Comparison of ENCODE assay signal across 22 cellular contexts in genomic region chr1:209595599-209595998, GRCh38. TPM values are rescaled to one million over a fixed set of nuclear protein-coding genes. Genes with fewer than 3 reads are reported as not detected.
"Had no signal": no experiment of that assay in that cellular context is flagged by ENCODE, and none has a peak within 500 bp of the region (broad histone marks: within the 10 kb centered on the region; RNA-seq: fewer than 3 reads in every experiment).

No MANE protein-coding gene starts in this region.

- H3K4me1 Mint-ChIP-seq: activated B cell treated with CpG ODN at 0.5 μM for 24 hours; activated CD4-positive, alpha-beta T cell treated with anti-CD3 and anti-CD28 coated beads, Interleukin-2, amount 10 ng/mL, durations not matched to agents 24 days and 14 days; activated naive CD4-positive, alpha-beta T cell treated with anti-CD3 and anti-CD28 coated beads, Interleukin-2, amount 10 ng/mL, durations not matched to agents 7 days and 5 days; activated naive CD8-positive, alpha-beta T cell treated with anti-CD3 and anti-CD28 coated beads for 36 hours had no signal

- H3K27ac Mint-ChIP-seq: activated B cell treated with CpG ODN at 0.5 μM for 24 hours; activated CD4-positive, alpha-beta T cell treated with anti-CD3 and anti-CD28 coated beads, Interleukin-2, amount 10 ng/mL, durations not matched to agents 24 days and 14 days; activated naive CD4-positive, alpha-beta T cell treated with anti-CD3 and anti-CD28 coated beads, Interleukin-2, amount 10 ng/mL, durations not matched to agents 7 days and 5 days; activated naive CD8-positive, alpha-beta T cell treated with anti-CD3 and anti-CD28 coated beads for 36 hours; activated T-cell treated with anti-CD3 and anti-CD28 coated beads, Interleukin-2, amount 50 U/mL, for 72 hours; activated T-helper 2 cell treated with anti-CD3 and anti-CD28 coated beads, Interferon-gamma antibody, Interleukin-2, Interleukin-4, amounts not matched to agents 10 μg/mL and 5 μg/mL and 100 μg/mL, durations not matched to agents 14 hours and 24 hours and 36 hours; T-helper 17 cell had no signal

- DNase-seq: activated B cell treated with CpG ODN at 0.5 μM for 24 hours; activated CD4-positive, alpha-beta T cell treated with anti-CD3 and anti-CD28 coated beads for 1 hour; activated CD4-positive, alpha-beta T cell treated with anti-CD3 and anti-CD28 coated beads, Interleukin-2, amount 10 ng/mL, durations not matched to agents 24 days and 14 days; activated CD4-positive, alpha-beta T cell treated with anti-CD3 and anti-CD28 coated beads, Interleukin-2, amount 50 U/mL, for 48 hours; activated gamma-delta T cell treated with Interleukin-2 at 50 U/mL for 16 hours; activated naive CD4-positive, alpha-beta T cell treated with anti-CD3 and anti-CD28 coated beads, Interleukin-2, amount 10 ng/mL, durations not matched to agents 7 days and 5 days; activated naive CD8-positive, alpha-beta T cell treated with anti-CD3 and anti-CD28 coated beads for 36 hours; activated T-cell treated with anti-CD3 and anti-CD28 coated beads, Interleukin-2, amount 50 U/mL, for 72 hours; anterior cingulate cortex; central memory CD4-positive, alpha-beta T cell; Kasumi-1; NCI-H1048; NCI-H146; NCI-H187 treated with DMSO at 0.1 percent for 48 hours; NCI-H2081 treated with DMSO at 0.1 percent for 48 hours; NCI-H446; SIG-M5; T-helper 17 cell; T-helper 9 cell had no signal

- ATAC-seq: activated T-cell treated with anti-CD3 and anti-CD28 coated beads, Interleukin-2, amount 50 U/mL, for 72 hours; T-helper 17 cell had no signal

- H3K9me3 Mint-ChIP-seq: activated B cell treated with CpG ODN at 0.5 μM for 24 hours; activated CD4-positive, alpha-beta T cell treated with anti-CD3 and anti-CD28 coated beads, Interleukin-2, amount 10 ng/mL, durations not matched to agents 24 days and 14 days; activated naive CD4-positive, alpha-beta T cell treated with anti-CD3 and anti-CD28 coated beads, Interleukin-2, amount 10 ng/mL, durations not matched to agents 7 days and 5 days; activated naive CD8-positive, alpha-beta T cell treated with anti-CD3 and anti-CD28 coated beads for 36 hours; activated T-cell treated with anti-CD3 and anti-CD28 coated beads, Interleukin-2, amount 50 U/mL, for 72 hours; activated T-helper 2 cell treated with anti-CD3 and anti-CD28 coated beads, Interferon-gamma antibody, Interleukin-2, Interleukin-4, amounts not matched to agents 10 μg/mL and 5 μg/mL and 100 μg/mL, durations not matched to agents 14 hours and 24 hours and 36 hours had no signal

- H3K4me3 Mint-ChIP-seq: activated B cell treated with CpG ODN at 0.5 μM for 24 hours; activated CD4-positive, alpha-beta T cell treated with anti-CD3 and anti-CD28 coated beads, Interleukin-2, amount 10 ng/mL, durations not matched to agents 24 days and 14 days; activated naive CD4-positive, alpha-beta T cell treated with anti-CD3 and anti-CD28 coated beads, Interleukin-2, amount 10 ng/mL, durations not matched to agents 7 days and 5 days; activated naive CD8-positive, alpha-beta T cell treated with anti-CD3 and anti-CD28 coated beads for 36 hours; activated T-cell treated with anti-CD3 and anti-CD28 coated beads, Interleukin-2, amount 50 U/mL, for 72 hours; T-helper 17 cell had no signal

- H3K36me3 Mint-ChIP-seq: activated naive CD4-positive, alpha-beta T cell treated with anti-CD3 and anti-CD28 coated beads, Interleukin-2, amount 10 ng/mL, durations not matched to agents 7 days and 5 days; activated naive CD8-positive, alpha-beta T cell treated with anti-CD3 and anti-CD28 coated beads for 36 hours had no signal

- FAIRE-seq: bronchial epithelial cell had no signal

RNA-seq across cellular contexts. Expression of gene CAMK1G, which starts 12.1 kb away (rescaled TPM):
- total RNA-seq: activated B cell treated with CpG ODN at 0.5 μM for 24 hours; activated naive CD8-positive, alpha-beta T cell treated with anti-CD3 and anti-CD28 coated beads for 36 hours; activated T-helper 2 cell treated with anti-CD3 and anti-CD28 coated beads, Interferon-gamma antibody, Interleukin-2, Interleukin-4, amounts not matched to agents 10 μg/mL and 5 μg/mL and 100 μg/mL, durations not matched to agents 14 hours and 24 hours and 36 hours; bronchial epithelial cell; OCI-LY7; T-helper 17 cell had no signal
